2 cellular contexts compared by ENCODE assay signal in genomic region chr14:93160353-93160801, GRCh38.
TF ChIP-seq lines count a peak whose summit lies in the region.

No MANE protein-coding gene starts in this region.

TF ChIP-seq in GM23338, 12 proteins besides CTCF, POLR2A, EP300 and RAD21:
- no peak for TF ChIP-seq POLR2AphosphoS5 (IDR thresholded peaks at IDR 0.05; ENCODE audit: low read depth)
- TF ChIP-seq EZH2phosphoT487 (IDR thresholded peaks at IDR 0.05; ENCODE audit: unreplicated experiment) = no peak
- TF ChIP-seq ZNF114 (CRISPR knock-in tag; IDR thresholded peaks at IDR 0.05) = no peak
- TF ChIP-seq REST (IDR thresholded peaks at IDR 0.05; ENCODE audit: unreplicated experiment) = no peak
- TF ChIP-seq JUNB (IDR thresholded peaks at IDR 0.05; ENCODE audit: unreplicated experiment) = no peak
- TF ChIP-seq ETS1 (IDR thresholded peaks at IDR 0.05) = no peak
- no peak for TF ChIP-seq NANOG (IDR thresholded peaks at IDR 0.05; ENCODE audit: borderline replicate concordance)
- TF ChIP-seq ZNF331 (CRISPR knock-in tag; IDR thresholded peaks at IDR 0.05; ENCODE audit: low read depth) = no peak
- TF ChIP-seq EZH2 (IDR thresholded peaks at IDR 0.05; ENCODE audit: low read depth, unreplicated experiment) = no peak
- no peak for TF ChIP-seq STAT1 (IDR thresholded peaks at IDR 0.05; ENCODE audit: unreplicated experiment)
- TF ChIP-seq CREB1 (CRISPR knock-in tag; IDR thresholded peaks at IDR 0.05; ENCODE audit: low read depth) = no peak
- TF ChIP-seq ZNF462 (CRISPR knock-in tag; IDR thresholded peaks at IDR 0.05) = no peak

TF ChIP-seq in SK-N-SH treated with all-trans-retinoic acid at 6 μM for 48 hours, 23 proteins besides CTCF, POLR2A, EP300 and RAD21:
- TF ChIP-seq ZNF565 (CRISPR knock-in tag; conservative IDR thresholded peaks at IDR 0.05; ENCODE audit: low read depth) = no peak
- no peak for TF ChIP-seq RARB (CRISPR knock-in tag; IDR thresholded peaks at IDR 0.05)
- TF ChIP-seq TOX (CRISPR knock-in tag; IDR thresholded peaks at IDR 0.05; ENCODE audit: borderline replicate concordance) = no peak
- TF ChIP-seq TCF4 (CRISPR knock-in tag; IDR thresholded peaks at IDR 0.05; ENCODE audit: borderline replicate concordance) = no peak
- TF ChIP-seq, protein P1, sequence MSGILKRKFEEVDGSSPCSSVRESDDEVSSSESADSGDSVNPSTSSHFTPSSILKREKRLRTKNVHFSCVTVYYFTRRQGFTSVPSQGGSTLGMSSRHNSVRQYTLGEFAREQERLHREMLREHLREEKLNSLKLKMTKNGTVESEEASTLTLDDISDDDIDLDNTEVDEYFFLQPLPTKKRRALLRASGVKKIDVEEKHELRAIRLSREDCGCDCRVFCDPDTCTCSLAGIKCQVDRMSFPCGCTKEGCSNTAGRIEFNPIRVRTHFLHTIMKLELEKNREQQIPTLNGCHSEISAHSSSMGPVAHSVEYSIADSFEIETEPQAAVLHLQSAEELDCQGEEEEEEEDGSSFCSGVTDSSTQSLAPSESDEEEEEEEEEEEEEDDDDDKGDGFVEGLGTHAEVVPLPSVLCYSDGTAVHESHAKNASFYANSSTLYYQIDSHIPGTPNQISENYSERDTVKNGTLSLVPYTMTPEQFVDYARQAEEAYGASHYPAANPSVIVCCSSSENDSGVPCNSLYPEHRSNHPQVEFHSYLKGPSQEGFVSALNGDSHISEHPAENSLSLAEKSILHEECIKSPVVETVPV (CRISPR knock-in tag; IDR thresholded peaks at IDR 0.05) = no peak
- TF ChIP-seq PPARA (CRISPR knock-in tag; IDR thresholded peaks at IDR 0.05; ENCODE audit: borderline replicate concordance) = no peak
- TF ChIP-seq ESRRG (CRISPR knock-in tag; IDR thresholded peaks at IDR 0.05) = no peak
- TF ChIP-seq ZNF70 (CRISPR knock-in tag; IDR thresholded peaks at IDR 0.05) = no peak
- TF ChIP-seq ZFP3 (CRISPR knock-in tag; IDR thresholded peaks at IDR 0.05) = no peak
- TF ChIP-seq CSDC2 (CRISPR knock-in tag; IDR thresholded peaks at IDR 0.05) = no peak
- TF ChIP-seq ARNTL (CRISPR knock-in tag; IDR thresholded peaks at IDR 0.05; ENCODE audit: borderline replicate concordance, low read depth) = no peak
- TF ChIP-seq, protein P2, sequence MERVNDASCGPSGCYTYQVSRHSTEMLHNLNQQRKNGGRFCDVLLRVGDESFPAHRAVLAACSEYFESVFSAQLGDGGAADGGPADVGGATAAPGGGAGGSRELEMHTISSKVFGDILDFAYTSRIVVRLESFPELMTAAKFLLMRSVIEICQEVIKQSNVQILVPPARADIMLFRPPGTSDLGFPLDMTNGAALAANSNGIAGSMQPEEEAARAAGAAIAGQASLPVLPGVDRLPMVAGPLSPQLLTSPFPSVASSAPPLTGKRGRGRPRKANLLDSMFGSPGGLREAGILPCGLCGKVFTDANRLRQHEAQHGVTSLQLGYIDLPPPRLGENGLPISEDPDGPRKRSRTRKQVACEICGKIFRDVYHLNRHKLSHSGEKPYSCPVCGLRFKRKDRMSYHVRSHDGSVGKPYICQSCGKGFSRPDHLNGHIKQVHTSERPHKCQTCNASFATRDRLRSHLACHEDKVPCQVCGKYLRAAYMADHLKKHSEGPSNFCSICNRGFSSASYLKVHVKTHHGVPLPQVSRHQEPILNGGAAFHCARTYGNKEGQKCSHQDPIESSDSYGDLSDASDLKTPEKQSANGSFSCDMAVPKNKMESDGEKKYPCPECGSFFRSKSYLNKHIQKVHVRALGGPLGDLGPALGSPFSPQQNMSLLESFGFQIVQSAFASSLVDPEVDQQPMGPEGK (CRISPR knock-in tag; IDR thresholded peaks at IDR 0.05; ENCODE audit: borderline replicate concordance) = no peak
- TF ChIP-seq ZFP30 (CRISPR knock-in tag; IDR thresholded peaks at IDR 0.05) = no peak
- TF ChIP-seq, protein P3, sequence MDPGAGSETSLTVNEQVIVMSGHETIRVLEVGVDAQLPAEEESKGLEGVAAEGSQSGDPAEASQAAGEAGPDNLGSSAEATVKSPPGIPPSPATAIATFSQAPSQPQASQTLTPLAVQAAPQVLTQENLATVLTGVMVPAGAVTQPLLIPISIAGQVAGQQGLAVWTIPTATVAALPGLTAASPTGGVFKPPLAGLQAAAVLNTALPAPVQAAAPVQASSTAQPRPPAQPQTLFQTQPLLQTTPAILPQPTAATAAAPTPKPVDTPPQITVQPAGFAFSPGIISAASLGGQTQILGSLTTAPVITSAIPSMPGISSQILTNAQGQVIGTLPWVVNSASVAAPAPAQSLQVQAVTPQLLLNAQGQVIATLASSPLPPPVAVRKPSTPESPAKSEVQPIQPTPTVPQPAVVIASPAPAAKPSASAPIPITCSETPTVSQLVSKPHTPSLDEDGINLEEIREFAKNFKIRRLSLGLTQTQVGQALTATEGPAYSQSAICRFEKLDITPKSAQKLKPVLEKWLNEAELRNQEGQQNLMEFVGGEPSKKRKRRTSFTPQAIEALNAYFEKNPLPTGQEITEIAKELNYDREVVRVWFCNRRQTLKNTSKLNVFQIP (CRISPR knock-in tag; IDR thresholded peaks at IDR 0.05; ENCODE audit: borderline replicate concordance, low read depth) = no peak
- no peak for TF ChIP-seq ISL1 (CRISPR knock-in tag; IDR thresholded peaks at IDR 0.05)
- no peak for TF ChIP-seq ZNF8 (CRISPR knock-in tag; IDR thresholded peaks at IDR 0.05)
- TF ChIP-seq ZC3H10 (CRISPR knock-in tag; IDR thresholded peaks at IDR 0.05) = no peak
- no peak for TF ChIP-seq OSR1 (CRISPR knock-in tag; IDR thresholded peaks at IDR 0.05)
- no peak for TF ChIP-seq SNAI2 (CRISPR knock-in tag; IDR thresholded peaks at IDR 0.05)
